14 cellular contexts compared by ENCODE assay signal in the genomic region with DNA sequence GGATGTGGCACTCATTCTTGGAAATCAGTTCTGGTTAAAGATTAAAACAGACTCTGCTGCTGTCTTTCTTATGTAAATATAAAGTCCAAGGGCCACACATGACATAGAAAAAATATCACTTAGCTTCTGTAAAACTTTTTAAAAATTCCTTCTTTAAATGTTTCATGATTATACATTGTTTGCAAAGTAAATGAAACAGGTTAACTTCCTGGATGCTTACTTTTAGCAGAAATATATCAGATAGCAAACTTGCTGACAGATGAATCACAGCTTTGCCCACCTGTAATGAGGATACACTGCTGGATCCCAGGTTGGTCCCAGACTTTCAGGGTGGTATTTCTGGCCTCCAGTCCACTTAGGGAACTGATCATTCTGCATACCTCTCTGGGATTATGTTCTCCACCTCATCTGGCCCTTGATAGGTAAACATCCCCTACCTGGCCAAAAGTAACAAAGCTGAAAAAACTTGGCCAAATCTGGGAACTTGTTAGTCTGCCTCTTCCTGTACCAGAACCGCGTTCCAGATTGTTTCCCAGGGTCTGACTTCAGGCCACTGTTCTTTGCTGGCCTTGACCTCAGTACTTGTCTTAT.
DNase-seq lines count a peak whose midpoint lies in the region; ATAC-seq and TF ChIP-seq lines count a peak whose summit lies in the region.
"Had no signal": no experiment of that assay in that cellular context is flagged by ENCODE, and none has a peak within 500 bp of the region (broad histone marks: within the 10 kb centered on the region; RNA-seq: fewer than 3 reads in every experiment).

No MANE protein-coding gene starts in this region.

- ATAC-seq in foreskin keratinocyte (no peak), mucosa of descending colon (peak; percentile 86), psoas muscle (no peak), HG03457 (IDR thresholded peaks at IDR 0.05; ENCODE audit: unreplicated experiment) (no peak)

- no peak overlapping the region for H3K27ac Mint-ChIP-seq in chondrocyte (ENCODE audit: unreplicated experiment)

- H3K4me3 ChIP-seq in mucosa of descending colon (no peak overlapping the region), psoas muscle (no peak overlapping the region)

- peak; percentile 4 for DNase-seq in DMS53 (lab: John Stamatoyannopoulos, UW)
- no peak for DNase-seq in DMS53 treated with DMSO at 0.1 percent for 48 hours (lab: John Stamatoyannopoulos, UW; ENCODE audit: unreplicated experiment)
- DNase-seq in foreskin keratinocyte, result no peak
- no peak for DNase-seq in mucosa of descending colon
- no peak for DNase-seq in DMS79 (lab: John Stamatoyannopoulos, UW)
- DNase-seq in psoas muscle, result no peak
- no peak for DNase-seq in chondrocyte (ENCODE audit: low spot score)
- DNase-seq: 8988T, C1 segment of cervical spinal cord, NCI-H1417, NCI-H1930, NCI-H2171 treated with DMSO at 0.1 percent for 48 hours, NCI-H82 had no signal

- H3K27ac ChIP-seq in foreskin keratinocyte (peak overlapping the region; percentile 49), psoas muscle (no peak overlapping the region)

- H3K9me3 ChIP-seq in mucosa of descending colon, result no peaks in the 10 kb centered on the region
- H3K9me3 ChIP-seq in psoas muscle, result no peaks in the 10 kb centered on the region

- H3K36me3 ChIP-seq in mucosa of descending colon (ENCODE audit: low read depth) (no peaks in the 10 kb centered on the region), psoas muscle (ENCODE audit: insufficient read depth in 1 of 2, low read depth in 1 of 2) (no peaks in the 10 kb centered on the region)

- no peak overlapping the region for H3K4me3 Mint-ChIP-seq in chondrocyte (ENCODE audit: unreplicated experiment)

- no peaks in the 10 kb centered on the region for H3K36me3 Mint-ChIP-seq in chondrocyte (ENCODE audit: low read depth)

- TF ChIP-seq CTCF in foreskin keratinocyte (conservative IDR thresholded peaks at IDR 0.05) (no peak), mucosa of descending colon (IDR thresholded peaks at IDR 0.05) (no peak), psoas muscle (IDR thresholded peaks at IDR 0.05) (no peak), chondrocyte (IDR thresholded peaks at IDR 0.05) (no peak)

- H3K27me3 ChIP-seq in foreskin keratinocyte, result peaks cover 5% of the 10 kb centered on the region
- no peaks in the 10 kb centered on the region for H3K27me3 ChIP-seq in psoas muscle (ENCODE audit: insufficient read depth in 3 of 3, low read length in 2 of 3)

- peaks cover 2% of the 10 kb centered on the region for H3K4me1 Mint-ChIP-seq in chondrocyte (ENCODE audit: low read depth)

- 88 to 90% (median 89%) methylated on average over 2 of the region's 2 CpGs for WGBS in psoas muscle, 3 donors

- intact Hi-C loops in mucosa of descending colon (cut with DNase I, micrococcal nuclease), result no loop called here
- intact Hi-C loops in psoas muscle (cut with DNase I), result no loop called here

- no peaks in the 10 kb centered on the region for H3K27me3 Mint-ChIP-seq in chondrocyte (ENCODE audit: low read depth)

- no peaks in the 10 kb centered on the region for H3K9me3 Mint-ChIP-seq in chondrocyte (ENCODE audit: low read depth)

- H3K4me1 ChIP-seq in foreskin keratinocyte (peaks cover 6% of the 10 kb centered on the region), mucosa of descending colon (ENCODE audit: low read depth) (peaks cover 4% of the 10 kb centered on the region), psoas muscle (no peaks in the 10 kb centered on the region)
